In genomic region chr6:73586416-73586974, GRCh38 we compare ENCODE assay signal across 8 cellular contexts.
DNase-seq lines count a peak whose midpoint lies in the region; TF ChIP-seq lines count a peak whose summit lies in the region.

No MANE protein-coding gene starts in this region.

- H3K4me3 ChIP-seq in HUES48 (ENCODE audit: low read depth, low read length): no peak overlapping the region; the same call in 1 of the 2 replicates
- no peak overlapping the region for H3K4me3 ChIP-seq in urinary bladder (ENCODE audit: low read depth, low read length)

- peak overlapping the region; percentile 23; the same call in 1 of the 2 replicates for H3K9ac ChIP-seq in HUES48 (ENCODE audit: low read depth, low read length)

- H3K9me3 ChIP-seq in HUES48 (ENCODE audit: control insufficient read depth, insufficient read depth, low read length): no peaks in the 10 kb centered on the region

- H3K27me3 ChIP-seq in HUES48 (ENCODE audit: control insufficient read depth, insufficient read depth, low read length): no peaks in the 10 kb centered on the region

- H3K4me1 ChIP-seq in HUES48 (ENCODE audit: control insufficient read depth, insufficient read depth, low read length) (peaks cover 17% of the 10 kb centered on the region), urinary bladder (ENCODE audit: insufficient read depth) (no peaks in the 10 kb centered on the region)

- TF ChIP-seq CTCF in brain (conservative IDR thresholded peaks at IDR 0.05): no peak

- 4% methylated on average over 6 of the region's 6 CpGs for WGBS in urinary bladder

- no peaks in the 10 kb centered on the region for H3K36me3 ChIP-seq in HUES48 (ENCODE audit: control insufficient read depth, insufficient read depth, low read length)
- H3K36me3 ChIP-seq in urinary bladder (ENCODE audit: insufficient read depth): no peaks in the 10 kb centered on the region

- peaks cover 0 to 5% (median 2%) of the 10 kb centered on the region in 5 experiments for H3K9me3 Mint-ChIP-seq in brain

- peaks cover 19% of the 10 kb centered on the region for H3K4me1 Mint-ChIP-seq in brain

- H3K27me3 Mint-ChIP-seq in brain: no peaks in the 10 kb centered on the region

- no peaks in the 10 kb centered on the region for H3K36me3 Mint-ChIP-seq in brain

- DNase-seq in DMS 273 (lab: John Stamatoyannopoulos, UW; ENCODE audit: unreplicated experiment) (peak; percentile 29), DMS 273 treated with DMSO at 0.1 percent for 48 hours (lab: John Stamatoyannopoulos, UW) (no peak), medulla oblongata (ENCODE audit: extremely low spot score) (peak; percentile 73), cortex of kidney (lab: John Stamatoyannopoulos, UW) (no peak)
- no peak for DNase-seq in activated CD4-positive, alpha-beta T cell treated with anti-CD3 and anti-CD28 coated beads for 48 hours

- peak overlapping the region in 4 of 5 experiments; percentile 35 to 81 (median 68) for H3K4me3 Mint-ChIP-seq in brain

- H3K27ac Mint-ChIP-seq in brain: peak overlapping the region; percentile 66 to 98 (median 95)

- peak overlapping the region; percentile 86 for H3K27ac ChIP-seq in HUES48 (ENCODE audit: low read depth, low read length)
- peak overlapping the region; percentile 87 for H3K27ac ChIP-seq in urinary bladder (ENCODE audit: low read depth)

Comparison
In these comparisons a context has a peak if more than half of its experiments do, and no peak if none do; other contexts are left out.
1. DNase-seq: peak in DMS 273 (single experiment) and medulla oblongata (single experiment); none in DMS 273 treated with DMSO at 0.1 percent for 48 hours (single experiment), cortex of kidney (single experiment) and activated CD4-positive, alpha-beta T cell treated with anti-CD3 and anti-CD28 coated beads for 48 hours (single experiment).